ENCODE assay signal across 13 cellular contexts in the genomic region with DNA sequence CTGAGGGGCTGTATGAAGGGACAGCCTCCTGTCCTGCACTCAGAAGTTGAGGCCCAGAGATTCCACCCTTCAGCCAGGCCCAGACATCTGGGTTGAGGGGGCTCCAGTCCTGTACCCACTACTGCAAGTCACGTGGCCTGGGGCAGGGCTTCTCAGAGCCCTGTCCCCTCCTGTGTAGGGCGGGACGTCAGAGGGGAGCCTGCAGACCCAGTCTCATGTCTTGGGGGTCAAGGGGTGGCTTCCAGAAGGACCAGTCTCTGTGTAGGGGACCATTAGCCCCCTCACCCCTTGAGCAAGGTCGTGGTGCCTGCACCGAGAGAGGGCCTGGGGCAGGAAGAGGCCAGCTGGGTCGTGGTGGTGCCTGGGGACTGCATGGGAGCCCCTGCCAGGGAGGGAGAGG. TPM values are rescaled to one million over a fixed set of nuclear protein-coding genes. Genes with fewer than 3 reads are reported as not detected.
DNase-seq lines count a peak whose midpoint lies in the region; ATAC-seq, FAIRE-seq and TF ChIP-seq lines count a peak whose summit lies in the region.
"Had no signal": no experiment of that assay in that cellular context is flagged by ENCODE, and none has a peak within 500 bp of the region (broad histone marks: within the 10 kb centered on the region; RNA-seq: fewer than 3 reads in every experiment).

No MANE protein-coding gene starts in this region.

- H3K4me3 ChIP-seq in A549: no peak overlapping the region
- no peak overlapping the region; the same call in 1 of the 2 replicates for H3K4me3 ChIP-seq in HL-60 (replicated peaks; ENCODE audit: insufficient read depth, low read length)
- H3K4me3 ChIP-seq: PC-9 had no signal

- no peak for TF ChIP-seq POLR2A in A549 (IDR thresholded peaks at IDR 0.05; ENCODE audit: low read length)

- no peaks in the 10 kb centered on the region for H3K9me3 ChIP-seq in A549

- H3K27ac ChIP-seq in A549 (peak overlapping the region in 1 of 2 experiments; percentile 70; a peak in 3 of 6 replicates), HL-60 (replicated peaks) (peak overlapping the region; percentile 88)
- H3K27ac ChIP-seq: PC-9 had no signal

- CTCF ChIA-PET in A549 (lab: Yijun Ruan, JAX): interaction anchor here (0.7 kb wide), 1 partner anchor 35 kb away, joined by 5 read pairs; no protein-coding TSS in a partner anchor

- FAIRE-seq in A549 (lab: Jason Lieb, UNC): no peak
- FAIRE-seq: bronchial epithelial cell, islet of Langerhans had no signal

- H3K27me3 ChIP-seq in HL-60 (ENCODE audit: insufficient read depth, poor library complexity, severe bottlenecking): no peaks in the 10 kb centered on the region

- POLR2A ChIA-PET in A549 (lab: Yijun Ruan, JAX): no interaction called here

- H3K4me1 ChIP-seq in A549: peaks cover 7% of the 10 kb centered on the region; the same call in 2 of the 3 replicates

- no peaks in the 10 kb centered on the region for H3K9me3 Mint-ChIP-seq in central memory CD8-positive, alpha-beta T cell
- no peaks in the 10 kb centered on the region for H3K9me3 Mint-ChIP-seq in natural killer cell

- H3K4me1 Mint-ChIP-seq in central memory CD8-positive, alpha-beta T cell: peaks cover 27% of the 10 kb centered on the region
- peaks cover 46 to 63% of the 10 kb centered on the region in 2 donors for H3K4me1 Mint-ChIP-seq in natural killer cell

- peak overlapping the region; percentile 89 for H3K27ac Mint-ChIP-seq in central memory CD8-positive, alpha-beta T cell (ENCODE audit: low read depth)
- peak overlapping the region; percentile 96 for H3K27ac Mint-ChIP-seq in natural killer cell

- peaks cover 6% of the 10 kb centered on the region for H3K36me3 Mint-ChIP-seq in central memory CD8-positive, alpha-beta T cell (ENCODE audit: insufficient read depth)
- H3K36me3 Mint-ChIP-seq in natural killer cell: no peaks in the 10 kb centered on the region
- H3K36me3 Mint-ChIP-seq: CD4-positive, CD25-positive, alpha-beta regulatory T cell had no signal

- H3K4me2 ChIP-seq in A549: no peak overlapping the region; the same call in 2 of the 3 replicates
- H3K4me2 ChIP-seq: PC-9 had no signal

- no peak for DNase-seq in A549 (ENCODE audit: low read depth in 1 of 2, low spot score in 1 of 2)
- no peak for DNase-seq in HL-60 (ENCODE audit: low read depth in 1 of 2, low spot score in 1 of 2)
- no peak for DNase-seq in central memory CD8-positive, alpha-beta T cell (ENCODE audit: low spot score in 2 of 2)
- DNase-seq in natural killer cell: no peak
- DNase-seq in NCI-H2171 treated with DMSO at 0.1 percent for 48 hours (lab: John Stamatoyannopoulos, UW): no peak
- DNase-seq: CD4-positive, CD25-positive, alpha-beta regulatory T cell; NCI-H2029; PC-9 had no signal

- intact Hi-C loops in natural killer cell (cut with micrococcal nuclease): no loop called here

- H3K4me3 Mint-ChIP-seq in central memory CD8-positive, alpha-beta T cell: no peak overlapping the region
- no peak overlapping the region for H3K4me3 Mint-ChIP-seq in natural killer cell
- H3K4me3 Mint-ChIP-seq: CD4-positive, CD25-positive, alpha-beta regulatory T cell had no signal

- no peak for TF ChIP-seq EP300 in A549 (IDR thresholded peaks at IDR 0.05)

- TF ChIP-seq RAD21 in A549 (conservative IDR thresholded peaks at IDR 0.05 in 1 of 2, IDR thresholded peaks at IDR 0.05 in 1 of 2): no peak

- H3K27me3 Mint-ChIP-seq in central memory CD8-positive, alpha-beta T cell: no peaks in the 10 kb centered on the region
- no peaks in the 10 kb centered on the region for H3K27me3 Mint-ChIP-seq in natural killer cell (ENCODE audit: low read depth in 2 of 2)
- H3K27me3 Mint-ChIP-seq: CD4-positive, CD25-positive, alpha-beta regulatory T cell had no signal

- no peak for TF ChIP-seq CTCF in A549 (IDR thresholded peaks at IDR 0.05)
- TF ChIP-seq CTCF in HL-60 (IDR thresholded peaks at IDR 0.05; ENCODE audit: insufficient read depth, low read length): no peak
- TF ChIP-seq CTCF in natural killer cell (IDR thresholded peaks at IDR 0.05): no peak

- peak; percentile 11 to 12; a peak in 5 of 6 replicates for ATAC-seq in A549
- ATAC-seq in central memory CD8-positive, alpha-beta T cell (replicated peaks; ENCODE audit: extremely low read depth, poor library complexity, severe bottlenecking): no peak
- ATAC-seq in natural killer cell: no peak
- ATAC-seq in GM21367 (IDR thresholded peaks at IDR 0.05; ENCODE audit: unreplicated experiment): no peak
- ATAC-seq in HG03039 (IDR thresholded peaks at IDR 0.05; ENCODE audit: unreplicated experiment): no peak
- no peak for ATAC-seq in GM21390 (IDR thresholded peaks at IDR 0.05; ENCODE audit: unreplicated experiment)

- WGBS in A549 (ENCODE audit: missing lambda C conversion rate): 93% methylated on average over 3 of the region's 6 CpGs

TF ChIP-seq in A549, 52 proteins besides CTCF, POLR2A, EP300 and RAD21:
- no peak for TF ChIP-seq NR3C1 (IDR thresholded peaks at IDR 0.05)
- no peak for TF ChIP-seq GATA3 (IDR thresholded peaks at IDR 0.05; ENCODE audit: borderline replicate concordance)
- TF ChIP-seq, protein P1, sequence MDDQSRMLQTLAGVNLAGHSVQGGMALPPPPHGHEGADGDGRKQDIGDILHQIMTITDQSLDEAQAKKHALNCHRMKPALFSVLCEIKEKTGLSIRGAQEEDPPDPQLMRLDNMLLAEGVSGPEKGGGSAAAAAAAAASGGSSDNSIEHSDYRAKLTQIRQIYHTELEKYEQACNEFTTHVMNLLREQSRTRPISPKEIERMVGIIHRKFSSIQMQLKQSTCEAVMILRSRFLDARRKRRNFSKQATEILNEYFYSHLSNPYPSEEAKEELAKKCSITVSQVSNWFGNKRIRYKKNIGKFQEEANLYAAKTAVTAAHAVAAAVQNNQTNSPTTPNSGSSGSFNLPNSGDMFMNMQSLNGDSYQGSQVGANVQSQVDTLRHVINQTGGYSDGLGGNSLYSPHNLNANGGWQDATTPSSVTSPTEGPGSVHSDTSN (IDR thresholded peaks at IDR 0.05): 0 out of 2 replicates have a peak, but pooled peaks have one; percentile 11

RNA-seq across cellular contexts. Expression of gene PILRA, which starts 0.6 kb away (rescaled TPM):
- 3.3 and 3.9 TPM in 2 replicates for polyA plus RNA-seq in A549 (2011; rRNA removed)
- polyA plus RNA-seq in A549 (2012; cell fraction: cytosol; rRNA removed): 1.8 and 2.1 TPM in 2 replicates
- 16.9 and 20.3 TPM in 2 replicates for polyA plus RNA-seq in A549 (2012; cell fraction: nucleus; rRNA removed)
- 1.9 to 3.8 TPM (median 3.4 TPM) in 3 replicates for polyA plus RNA-seq in A549 (2017; fragmentation: RNase III; extraction: RNeasy Plus Mini Kit Qiagen cat#74134 plus additional on column Dnase treatment)
- 3.1 and 3.7 TPM in 2 replicates for polyA minus RNA-seq in A549 (2011; rRNA and poly(A)+ RNA removed)
- total RNA-seq in natural killer cell: 10 to 100 TPM; 18.8 to 38.8 (median 29.4) TPM
- total RNA-seq: bronchial epithelial cell had no signal

RNA-seq across cellular contexts. Expression of gene PILRB, which starts 14.8 kb away (rescaled TPM):
- 24.9 and 28.6 TPM in 2 replicates for polyA plus RNA-seq in A549 (2011; rRNA removed)
- 47.0 and 50.9 TPM in 2 replicates for polyA plus RNA-seq in A549 (2012; cell fraction: cytosol; rRNA removed)
- 539 and 545 TPM in 2 replicates for polyA plus RNA-seq in A549 (2012; cell fraction: nucleus; rRNA removed)
- 45.3 to 47.8 TPM (median 46.7 TPM) in 3 replicates for polyA plus RNA-seq in A549 (2017; fragmentation: RNase III; extraction: RNeasy Plus Mini Kit Qiagen cat#74134 plus additional on column Dnase treatment)
- 12.0 and 12.7 TPM in 2 replicates for polyA minus RNA-seq in A549 (2011; rRNA and poly(A)+ RNA removed)
- total RNA-seq in natural killer cell: 100 to 1,000 TPM; 143 to 206 (median 157) TPM

RNA-seq across cellular contexts. Expression of gene ZCWPW1, which starts 55.8 kb away (rescaled TPM):
- polyA plus RNA-seq in A549 (2011; rRNA removed) (3.5 and 4.2 TPM in 2 replicates), A549 (2017; fragmentation: RNase III; extraction: RNeasy Plus Mini Kit Qiagen cat#74134 plus additional on column Dnase treatment) (1.9 to 2.5 TPM (median 2.0 TPM) in 3 replicates)
- polyA plus RNA-seq in A549 (2012; cell fraction: cytosol; rRNA removed): 1.2 and 1.6 TPM in 2 replicates
- 1.7 TPM in 2 replicates for polyA plus RNA-seq in A549 (2012; cell fraction: nucleus; rRNA removed)
- polyA minus RNA-seq in A549 (2011; rRNA and poly(A)+ RNA removed): 1.4 and 2.7 TPM in 2 replicates
- total RNA-seq in natural killer cell: 1 to 10 TPM; 5.6 to 7.8 (median 7.2) TPM

RNA-seq across cellular contexts. Expression of gene MEPCE, which starts 56.9 kb away (rescaled TPM):
- polyA plus RNA-seq in A549 (2011; rRNA removed) (10.0 and 13.1 TPM in 2 replicates), A549 (2017; fragmentation: RNase III; extraction: RNeasy Plus Mini Kit Qiagen cat#74134 plus additional on column Dnase treatment) (36.7 to 38.4 TPM (median 38.2 TPM) in 3 replicates)
- polyA plus RNA-seq in A549 (2012; cell fraction: cytosol; rRNA removed): 19.7 and 25.3 TPM in 2 replicates
- 30.0 and 34.0 TPM in 2 replicates for polyA plus RNA-seq in A549 (2012; cell fraction: nucleus; rRNA removed)
- 22.3 and 25.4 TPM in 2 replicates for polyA minus RNA-seq in A549 (2011; rRNA and poly(A)+ RNA removed)
- total RNA-seq in natural killer cell: 10 to 100 TPM; 48.1 to 54.9 (median 54.1) TPM

Comparison
In these comparisons a context has a peak if more than half of its experiments do, and no peak if none do; other contexts are left out.
1. ATAC-seq: peak in A549 (2 of 2); none in central memory CD8-positive, alpha-beta T cell (single experiment), natural killer cell (0 of 3), GM21367 (single experiment), HG03039 (single experiment) and GM21390 (single experiment).